9 cellular contexts compared by ENCODE assay signal in the genomic region with DNA sequence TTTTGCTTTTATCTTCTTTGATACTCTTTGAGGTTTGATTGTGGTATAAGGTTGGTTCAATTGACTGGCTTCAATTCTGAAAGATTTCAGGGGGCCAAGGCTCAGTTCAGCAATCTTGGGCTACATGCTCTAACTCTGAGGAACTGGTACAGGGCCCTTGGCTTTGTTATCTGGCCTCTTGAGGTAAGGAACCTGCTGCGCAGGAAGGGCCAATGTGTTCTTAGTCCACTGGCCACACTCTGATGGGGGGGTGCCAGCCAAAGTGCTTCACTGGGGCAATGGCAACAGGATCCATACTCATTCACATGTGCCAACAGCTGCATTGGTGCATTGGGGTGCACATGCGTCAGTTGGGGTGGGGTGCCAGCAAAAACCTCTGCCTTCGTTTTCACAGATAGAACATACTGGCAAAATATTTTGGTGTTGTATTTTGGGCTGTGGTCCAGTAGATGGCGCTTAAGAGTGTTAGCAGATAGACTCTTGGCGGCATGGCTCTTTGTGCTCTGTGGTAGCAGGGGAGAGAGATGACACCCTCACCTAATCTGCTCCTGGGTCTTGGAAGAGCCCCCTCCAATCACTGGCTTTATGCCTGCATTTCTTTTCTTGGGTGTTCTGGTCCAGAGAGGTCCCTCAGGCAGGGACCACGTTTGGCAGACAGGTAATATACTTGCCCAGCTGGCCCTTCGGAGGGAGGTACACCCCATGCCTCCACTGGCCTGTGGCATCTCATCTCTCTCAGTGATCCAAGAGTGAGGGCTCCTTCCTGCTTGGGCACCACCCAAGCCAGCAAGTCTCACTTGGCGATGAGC. TPM values are rescaled to one million over a fixed set of nuclear protein-coding genes. Genes with fewer than 3 reads are reported as not detected.
DNase-seq lines count a peak whose midpoint lies in the region; ATAC-seq and TF ChIP-seq lines count a peak whose summit lies in the region.
"Had no signal": no experiment of that assay in that cellular context is flagged by ENCODE, and none has a peak within 500 bp of the region (broad histone marks: within the 10 kb centered on the region; RNA-seq: fewer than 3 reads in every experiment).

No MANE protein-coding gene starts in this region.

- intact Hi-C loops in activated T-helper 1 cell treated with anti-CD3 and anti-CD28 coated beads, Interleukin-12 subunit alpha, Interleukin-12 subunit beta, Interleukin-2, Interleukin-4 antibody, amounts not matched to agents 30 ng/mL and 10 ng/mL and 1 ng/mL, durations not matched to agents 14 hours and 24 hours and 36 hours (cut with micrococcal nuclease), result loop anchor here (1.0 to 5.0 kb wide), 3 partner anchors 95 to 193 kb away; no protein-coding TSS in a partner anchor

- no peak overlapping the region for H3K4me3 ChIP-seq in neural cell (ENCODE audit: low read length)

- TF ChIP-seq CTCF in neural cell (IDR thresholded peaks at IDR 0.05; ENCODE audit: poor library complexity, severe bottlenecking), result peak; percentile 9
- TF ChIP-seq CTCF in mesothelial cell of epicardium (IDR thresholded peaks at IDR 0.05; ENCODE audit: unreplicated experiment), result no peak

- H4K20me1 ChIP-seq in neural cell (ENCODE audit: insufficient read depth), result no peaks in the 10 kb centered on the region

- no peaks in the 10 kb centered on the region for H3K9me3 Mint-ChIP-seq in activated T-helper 1 cell treated with anti-CD3 and anti-CD28 coated beads, Interleukin-12 subunit alpha, Interleukin-12 subunit beta, Interleukin-2, Interleukin-4 antibody, amounts not matched to agents 30 ng/mL and 10 ng/mL and 1 ng/mL, durations not matched to agents 14 hours and 24 hours and 36 hours
- H3K9me3 Mint-ChIP-seq in mesothelial cell of epicardium, result peaks cover 41% of the 10 kb centered on the region

- DNase-seq in NCI-H2171 treated with DMSO at 0.1 percent for 48 hours (lab: John Stamatoyannopoulos, UW) (peak; percentile 1), NCI-H2171 (lab: John Stamatoyannopoulos, UW) (no peak), mesothelial cell of epicardium (ENCODE audit: low spot score in 2 of 2, unreplicated experiment in 2 of 2) (no peak), pons (ENCODE audit: low spot score) (no peak)
- DNase-seq in activated T-helper 1 cell treated with anti-CD3 and anti-CD28 coated beads, Interleukin-12 subunit alpha, Interleukin-12 subunit beta, Interleukin-2, Interleukin-4 antibody, amounts not matched to agents 30 ng/mL and 10 ng/mL and 1 ng/mL, durations not matched to agents 14 hours and 24 hours and 36 hours (ENCODE audit: low spot score), result peak; percentile 2

- H2AFZ ChIP-seq in neural cell (ENCODE audit: low read depth, low read length), result no peak overlapping the region

- H3K36me3 Mint-ChIP-seq in activated T-helper 1 cell treated with anti-CD3 and anti-CD28 coated beads, Interleukin-12 subunit alpha, Interleukin-12 subunit beta, Interleukin-2, Interleukin-4 antibody, amounts not matched to agents 30 ng/mL and 10 ng/mL and 1 ng/mL, durations not matched to agents 14 hours and 24 hours and 36 hours (ENCODE audit: low read depth), result no peaks in the 10 kb centered on the region
- H3K36me3 Mint-ChIP-seq in mesothelial cell of epicardium, result peaks cover 14% of the 10 kb centered on the region
- H3K36me3 Mint-ChIP-seq: CD4-positive, alpha-beta memory T cell had no signal

- peaks cover 3% of the 10 kb centered on the region for H3K9me3 ChIP-seq in neural cell (ENCODE audit: low read length)

- no peak overlapping the region for H3K27ac Mint-ChIP-seq in activated T-helper 1 cell treated with anti-CD3 and anti-CD28 coated beads, Interleukin-12 subunit alpha, Interleukin-12 subunit beta, Interleukin-2, Interleukin-4 antibody, amounts not matched to agents 30 ng/mL and 10 ng/mL and 1 ng/mL, durations not matched to agents 14 hours and 24 hours and 36 hours
- no peak overlapping the region for H3K27ac Mint-ChIP-seq in mesothelial cell of epicardium
- H3K27ac Mint-ChIP-seq: CD4-positive, alpha-beta memory T cell had no signal

- no peaks in the 10 kb centered on the region for H3K79me2 ChIP-seq in neural cell (replicated peaks; ENCODE audit: insufficient read depth, low read length)

- peak; percentile 61 for TF ChIP-seq RAD21 in Ishikawa (IDR thresholded peaks at IDR 0.05; ENCODE audit: low read depth)
- no peak for TF ChIP-seq RAD21 in neural cell (conservative IDR thresholded peaks at IDR 0.05)

- H3K4me2 ChIP-seq in neural cell (ENCODE audit: low read length), result no peak overlapping the region

- H3F3A ChIP-seq in neural cell (ENCODE audit: insufficient read depth, low read length, poor library complexity, severe bottlenecking), result no peaks in the 10 kb centered on the region

- peaks cover 3% of the 10 kb centered on the region for H3K27me3 Mint-ChIP-seq in activated T-helper 1 cell treated with anti-CD3 and anti-CD28 coated beads, Interleukin-12 subunit alpha, Interleukin-12 subunit beta, Interleukin-2, Interleukin-4 antibody, amounts not matched to agents 30 ng/mL and 10 ng/mL and 1 ng/mL, durations not matched to agents 14 hours and 24 hours and 36 hours (ENCODE audit: insufficient read depth)
- no peaks in the 10 kb centered on the region for H3K27me3 Mint-ChIP-seq in mesothelial cell of epicardium (ENCODE audit: low read depth)
- H3K27me3 Mint-ChIP-seq: CD4-positive, alpha-beta memory T cell had no signal

- no peaks in the 10 kb centered on the region for H3K27me3 ChIP-seq in neural cell (ENCODE audit: insufficient read depth, low read depth, low read length)

- no peak overlapping the region for H3K9ac ChIP-seq in neural cell (ENCODE audit: low read length)

- TF ChIP-seq EP300 in Ishikawa (IDR thresholded peaks at IDR 0.05; ENCODE audit: borderline replicate concordance) (no peak), neural cell (conservative IDR thresholded peaks at IDR 0.05; ENCODE audit: poor library complexity, severe bottlenecking) (no peak)

- peak; percentile 80 for ATAC-seq in GM19463 (IDR thresholded peaks at IDR 0.05; ENCODE audit: unreplicated experiment)

- no peaks in the 10 kb centered on the region for H3K9me2 ChIP-seq in neural cell (ENCODE audit: insufficient read depth, low read length)

- no peak overlapping the region for H3K27ac ChIP-seq in neural cell (ENCODE audit: low read length)

- no peaks in the 10 kb centered on the region for H3K4me1 Mint-ChIP-seq in activated T-helper 1 cell treated with anti-CD3 and anti-CD28 coated beads, Interleukin-12 subunit alpha, Interleukin-12 subunit beta, Interleukin-2, Interleukin-4 antibody, amounts not matched to agents 30 ng/mL and 10 ng/mL and 1 ng/mL, durations not matched to agents 14 hours and 24 hours and 36 hours (ENCODE audit: low read depth)
- peaks cover 4% of the 10 kb centered on the region for H3K4me1 Mint-ChIP-seq in mesothelial cell of epicardium
- H3K4me1 Mint-ChIP-seq: CD4-positive, alpha-beta memory T cell had no signal

- no peak overlapping the region for H3K4me3 Mint-ChIP-seq in activated T-helper 1 cell treated with anti-CD3 and anti-CD28 coated beads, Interleukin-12 subunit alpha, Interleukin-12 subunit beta, Interleukin-2, Interleukin-4 antibody, amounts not matched to agents 30 ng/mL and 10 ng/mL and 1 ng/mL, durations not matched to agents 14 hours and 24 hours and 36 hours
- no peak overlapping the region for H3K4me3 Mint-ChIP-seq in mesothelial cell of epicardium
- H3K4me3 Mint-ChIP-seq: CD4-positive, alpha-beta memory T cell had no signal

- H3K36me3 ChIP-seq in neural cell (ENCODE audit: insufficient read depth, low read length), result no peaks in the 10 kb centered on the region

TF ChIP-seq in Ishikawa, 13 proteins besides CTCF, POLR2A, EP300 and RAD21 (continues in another document):
- TF ChIP-seq CEBPB (IDR thresholded peaks at IDR 0.05) (no peak), TEAD4 (IDR thresholded peaks at IDR 0.05) (no peak), TAF1 (IDR thresholded peaks at IDR 0.05; ENCODE audit: low read depth) (no peak), ZBTB7A (IDR thresholded peaks at IDR 0.05; ENCODE audit: low read depth) (no peak), EGR1 (IDR thresholded peaks at IDR 0.05) (no peak)
- TF ChIP-seq, protein P1, sequence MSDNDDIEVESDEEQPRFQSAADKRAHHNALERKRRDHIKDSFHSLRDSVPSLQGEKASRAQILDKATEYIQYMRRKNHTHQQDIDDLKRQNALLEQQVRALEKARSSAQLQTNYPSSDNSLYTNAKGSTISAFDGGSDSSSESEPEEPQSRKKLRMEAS (IDR thresholded peaks at IDR 0.05), result no peak
- TF ChIP-seq, protein P2, sequence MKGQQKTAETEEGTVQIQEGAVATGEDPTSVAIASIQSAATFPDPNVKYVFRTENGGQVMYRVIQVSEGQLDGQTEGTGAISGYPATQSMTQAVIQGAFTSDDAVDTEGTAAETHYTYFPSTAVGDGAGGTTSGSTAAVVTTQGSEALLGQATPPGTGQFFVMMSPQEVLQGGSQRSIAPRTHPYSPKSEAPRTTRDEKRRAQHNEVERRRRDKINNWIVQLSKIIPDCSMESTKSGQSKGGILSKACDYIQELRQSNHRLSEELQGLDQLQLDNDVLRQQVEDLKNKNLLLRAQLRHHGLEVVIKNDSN (IDR thresholded peaks at IDR 0.05), result no peak

TF ChIP-seq in neural cell, 6 proteins besides CTCF, POLR2A, EP300 and RAD21:
- TF ChIP-seq SMC3 (conservative IDR thresholded peaks at IDR 0.05; ENCODE audit: poor library complexity) (no peak), TAF1 (IDR thresholded peaks at IDR 0.05; ENCODE audit: low read depth) (no peak), MXI1 (conservative IDR thresholded peaks at IDR 0.05; ENCODE audit: poor library complexity, severe bottlenecking) (no peak), EZH2 (IDR thresholded peaks at IDR 0.05; ENCODE audit: borderline replicate concordance, insufficient read depth, low read length, poor library complexity, severe bottlenecking) (no peak)

RNA-seq across cellular contexts. Expression of gene NDST3, which starts 42.9 kb away (rescaled TPM):
- not detected in 2 replicates for total RNA-seq in activated T-helper 1 cell treated with anti-CD3 and anti-CD28 coated beads, Interleukin-12 subunit alpha, Interleukin-12 subunit beta, Interleukin-2, Interleukin-4 antibody, amounts not matched to agents 30 ng/mL and 10 ng/mL and 1 ng/mL, durations not matched to agents 14 hours and 24 hours and 36 hours
- polyA plus RNA-seq in neural cell, result 3.2 and 4.0 TPM in 2 replicates
- polyA minus RNA-seq in neural cell, result 7.1 and 8.3 TPM in 2 replicates
- 4.7 to 5.4 TPM (median 5.1 TPM) in 3 replicates for total RNA-seq in mesothelial cell of epicardium
- total RNA-seq: CD4-positive, alpha-beta memory T cell had no signal
- polyA plus RNA-seq: CD4-positive, alpha-beta memory T cell had no signal

Comparison
In these comparisons a context has a peak if more than half of its experiments do, and no peak if none do; other contexts are left out.
1. DNase-seq: peak in NCI-H2171 treated with DMSO at 0.1 percent for 48 hours (single experiment) and activated T-helper 1 cell treated with anti-CD3 and anti-CD28 coated beads, Interleukin-12 subunit alpha, Interleukin-12 subunit beta, Interleukin-2, Interleukin-4 antibody, amounts not matched to agents 30 ng/mL and 10 ng/mL and 1 ng/mL, durations not matched to agents 14 hours and 24 hours and 36 hours (single experiment); none in NCI-H2171 (single experiment), mesothelial cell of epicardium (0 of 2) and pons (single experiment).